In the genomic region with DNA sequence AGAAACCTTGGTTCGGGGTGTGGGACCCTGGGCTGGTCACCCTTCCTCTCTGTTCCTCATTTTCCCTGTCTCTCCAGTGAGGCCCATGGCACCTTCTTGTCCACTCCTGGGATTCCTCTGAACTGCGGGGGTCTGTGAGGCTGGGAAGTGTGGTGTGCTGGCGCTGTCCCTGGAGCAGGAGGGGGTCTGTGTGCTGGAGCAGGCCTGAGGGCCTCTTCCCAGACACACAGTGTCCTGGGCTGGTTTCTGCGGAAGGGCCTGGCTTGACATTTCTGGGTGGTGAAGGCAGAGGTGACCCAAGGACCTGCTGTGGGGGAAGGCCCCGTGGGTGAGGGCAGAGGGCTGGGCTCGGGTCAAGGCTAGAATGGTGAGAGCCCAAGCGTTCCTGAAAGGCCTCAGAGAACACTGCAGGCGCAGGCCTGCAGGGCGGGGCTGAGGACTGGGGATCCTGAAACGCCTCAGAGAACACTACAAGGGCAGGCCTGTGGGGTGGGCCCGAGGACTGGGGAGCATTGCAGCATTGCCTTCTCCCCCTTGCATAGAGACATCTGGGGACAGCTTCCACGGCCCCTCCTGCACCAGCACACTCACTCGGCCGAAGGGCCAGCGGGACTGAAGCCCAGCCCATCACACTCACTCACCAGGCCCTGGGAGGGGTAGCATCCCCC, we compare ENCODE assay signal across 8 cellular contexts. TPM values are rescaled to one million over a fixed set of nuclear protein-coding genes. Genes with fewer than 3 reads are reported as not detected.
A peak's percentile ranks its signal among the peaks of the same experiment; 100 is the strongest.
DNase-seq lines count a peak whose midpoint lies in the region; ATAC-seq and TF ChIP-seq lines count a peak whose summit lies in the region.

No MANE protein-coding gene starts in this region.

- H3K4me1 Mint-ChIP-seq in CD4-positive, alpha-beta T cell (ENCODE audit: low read depth), result peaks cover 26% of the 10 kb centered on the region
- H3K4me1 Mint-ChIP-seq in nephron (peaks cover 30% of the 10 kb centered on the region), mesothelial cell of epicardium (peaks cover 21% of the 10 kb centered on the region)

- peak overlapping the region; percentile 9 for H3K4me3 Mint-ChIP-seq in CD4-positive, alpha-beta T cell
- H3K4me3 Mint-ChIP-seq in nephron, result peak overlapping the region in 2 of 3 experiments; percentile 4 to 19
- no peak overlapping the region for H3K4me3 Mint-ChIP-seq in mesothelial cell of epicardium

- H3K9me3 ChIP-seq in CD4-positive, alpha-beta T cell (ENCODE audit: control insufficient read depth, low read length), result no peaks in the 10 kb centered on the region
- H3K9me3 ChIP-seq in OCI-LY7 (ENCODE audit: low read length) (no peaks in the 10 kb centered on the region), esophagus muscularis mucosa (no peaks in the 10 kb centered on the region)

- intact Hi-C loops in CD4-positive, alpha-beta T cell (cut with DNase I, micrococcal nuclease), result no loop called here
- intact Hi-C loops in OCI-LY7 (cut with micrococcal nuclease; ENCODE audit: unreplicated experiment), result loop anchor here (2.0 kb wide), 2 partner anchors 16 to 38 kb away; no protein-coding TSS in a partner anchor
- intact Hi-C loops in esophagus muscularis mucosa (cut with DNase I), result no loop called here

- H3K4me1 ChIP-seq in OCI-LY7 (ENCODE audit: insufficient read depth, low read length, poor library complexity, severe bottlenecking), result peaks cover 64% of the 10 kb centered on the region
- peaks cover 29 to 38% (median 35%) of the 10 kb centered on the region in 4 donors for H3K4me1 ChIP-seq in esophagus muscularis mucosa

- DNase-seq in CD4-positive, alpha-beta T cell, result no peak
- DNase-seq in OCI-LY7 (ENCODE audit: low spot score), result peak; percentile 52
- DNase-seq in esophagus muscularis mucosa (ENCODE audit: extremely low spot score), result no peak
- no peak for DNase-seq in hypothalamus (lab: John Stamatoyannopoulos, UW)
- no peak for DNase-seq in NCI-H446 treated with DMSO at 0.1 percent for 48 hours (lab: John Stamatoyannopoulos, UW)
- no peak for DNase-seq in mesothelial cell of epicardium (ENCODE audit: low spot score in 2 of 2, unreplicated experiment in 2 of 2)

- H3K79me2 ChIP-seq in OCI-LY7 (ENCODE audit: insufficient read depth, low read depth, low read length), result no peaks in the 10 kb centered on the region

- peak overlapping the region; percentile 28 for H3K27ac Mint-ChIP-seq in CD4-positive, alpha-beta T cell
- H3K27ac Mint-ChIP-seq in nephron, result peak overlapping the region; percentile 59 to 98 (median 84)
- H3K27ac Mint-ChIP-seq in mesothelial cell of epicardium, result no peak overlapping the region

- CTCF ChIA-PET in CD4-positive, alpha-beta T cell (lab: Charles Lee), result interaction anchor here (0.7 to 1.3 kb wide), 3 partner anchors 28 to 110 kb away, joined by 3 to 6 read pairs (median 4); no protein-coding TSS in a partner anchor
- CTCF ChIA-PET in OCI-LY7 (lab: Charles Lee; ENCODE audit: unreplicated experiment), result interaction anchor here (1.4 kb wide), 1 partner anchor 17 kb away, joined by 24 read pairs; no protein-coding TSS in a partner anchor

- no peak overlapping the region for H2AFZ ChIP-seq in OCI-LY7 (ENCODE audit: low read length)

- H3K27me3 ChIP-seq in CD4-positive, alpha-beta T cell (ENCODE audit: control insufficient read depth, insufficient read depth, low read length), result no peaks in the 10 kb centered on the region
- peaks cover 0 to 25% (median 0%) of the 10 kb centered on the region in 4 donors for H3K27me3 ChIP-seq in esophagus muscularis mucosa

- no peak for TF ChIP-seq EP300 in esophagus muscularis mucosa (IDR thresholded peaks at IDR 0.05)

- TF ChIP-seq CTCF in CD4-positive, alpha-beta T cell (IDR thresholded peaks at IDR 0.05), result no peak
- no peak for TF ChIP-seq CTCF in OCI-LY7 (conservative IDR thresholded peaks at IDR 0.05; ENCODE audit: low read length)
- no peak for TF ChIP-seq CTCF in esophagus muscularis mucosa (IDR thresholded peaks at IDR 0.05)
- TF ChIP-seq CTCF in nephron (IDR thresholded peaks at IDR 0.05; ENCODE audit: unreplicated experiment in 3 of 3), result no peak
- TF ChIP-seq CTCF in mesothelial cell of epicardium (IDR thresholded peaks at IDR 0.05; ENCODE audit: unreplicated experiment), result no peak

- no peaks in the 10 kb centered on the region for H3K27me3 Mint-ChIP-seq in CD4-positive, alpha-beta T cell
- H3K27me3 Mint-ChIP-seq in nephron (ENCODE audit: low read depth) (peaks cover 20% of the 10 kb centered on the region), mesothelial cell of epicardium (ENCODE audit: low read depth) (peaks cover 13% of the 10 kb centered on the region)

- H3K27ac ChIP-seq in CD4-positive, alpha-beta T cell (ENCODE audit: low read depth, low read length), result no peak overlapping the region
- H3K27ac ChIP-seq in OCI-LY7 (ENCODE audit: low read depth, low read length, poor library complexity, severe bottlenecking) (peak overlapping the region; percentile 81), esophagus muscularis mucosa (replicated peaks in 1 of 4) (peak overlapping the region; percentile 50 to 69 (median 54))

- POLR2A ChIA-PET in CD4-positive, alpha-beta T cell (lab: Charles Lee), result interaction anchor here (0.7 to 1.3 kb wide), 3 partner anchors 16 to 121 kb away, joined by 3 to 4 read pairs (median 3); a partner anchor contains a TSS
- POLR2A ChIA-PET in OCI-LY7 (lab: Charles Lee), result interaction anchor here (1.1 kb wide), 1 partner anchor 11 kb away, joined by 3 read pairs; no protein-coding TSS in a partner anchor

- no peaks in the 10 kb centered on the region for H3K36me3 Mint-ChIP-seq in CD4-positive, alpha-beta T cell (ENCODE audit: low read depth)
- H3K36me3 Mint-ChIP-seq in nephron (ENCODE audit: low read depth) (no peaks in the 10 kb centered on the region), mesothelial cell of epicardium (no peaks in the 10 kb centered on the region)

- ATAC-seq in CD4-positive, alpha-beta T cell (ENCODE audit: poor library complexity), result no peak
- no peak for ATAC-seq in HG03139 (IDR thresholded peaks at IDR 0.05; ENCODE audit: unreplicated experiment)

- no peak for TF ChIP-seq POLR2A in esophagus muscularis mucosa (IDR thresholded peaks at IDR 0.05; ENCODE audit: low read depth)

- no peaks in the 10 kb centered on the region for H3K9me2 ChIP-seq in OCI-LY7 (ENCODE audit: insufficient read depth, low read length)

- no TSS peak for BruUV-seq in OCI-LY7 (replicated peaks; lab: Mats Ljungman, UMichigan)

- H3K36me3 ChIP-seq in OCI-LY7 (ENCODE audit: insufficient read depth, low read length) (no peaks in the 10 kb centered on the region), esophagus muscularis mucosa (no peaks in the 10 kb centered on the region)

- no peaks in the 10 kb centered on the region for H4K20me1 ChIP-seq in OCI-LY7 (ENCODE audit: insufficient read depth, low read length)

- no peaks in the 10 kb centered on the region for H3K9me3 Mint-ChIP-seq in CD4-positive, alpha-beta T cell
- H3K9me3 Mint-ChIP-seq in nephron (no peaks in the 10 kb centered on the region), mesothelial cell of epicardium (no peaks in the 10 kb centered on the region)

- H3K4me2 ChIP-seq in OCI-LY7 (ENCODE audit: low read length), result no peak overlapping the region; the same call in 1 of the 2 replicates

- WGBS in esophagus muscularis mucosa, result 97% methylated on average over 4 of the region's 15 CpGs

- H3K4me3 ChIP-seq in OCI-LY7 (ENCODE audit: low read depth, low read length, poor library complexity, severe bottlenecking), result no peak overlapping the region
- no peak overlapping the region for H3K4me3 ChIP-seq in esophagus muscularis mucosa

RNA-seq across cellular contexts. Expression of a gene that starts 10.6 kb away (rescaled TPM):
- total RNA-seq in CD4-positive, alpha-beta T cell, result 10 to 100 TPM; 38.3 to 40.8 TPM
- 10.6 and 13.9 TPM in 2 replicates for total RNA-seq in OCI-LY7 (2014; rRNA removed; shearing (Covaris generic))
- total RNA-seq in OCI-LY7 (2022) (29.9 and 33.8 TPM in 2 replicates), esophagus muscularis mucosa (10 to 100 TPM in 3 of 4 donors, 1 to 10 TPM in 1; 9.9 to 13.1 (median 11.7) TPM), mesothelial cell of epicardium (14.0 to 15.1 TPM (median 15.0 TPM) in 3 replicates)

RNA-seq across cellular contexts. Expression of a gene that starts 30.5 kb away (rescaled TPM):
- total RNA-seq in CD4-positive, alpha-beta T cell, result 10 to 100 TPM; 44.5 to 45.5 TPM
- total RNA-seq in OCI-LY7 (2014; rRNA removed; shearing (Covaris generic)), result 47.8 and 56.6 TPM in 2 replicates
- 83.5 and 88.6 TPM in 2 replicates for total RNA-seq in OCI-LY7 (2022)
- total RNA-seq in esophagus muscularis mucosa, result 10 to 100 TPM; 12.1 to 24.9 (median 20.5) TPM
- 6.3 to 6.4 TPM (median 6.4 TPM) in 3 replicates for total RNA-seq in mesothelial cell of epicardium
